In the genomic region with DNA sequence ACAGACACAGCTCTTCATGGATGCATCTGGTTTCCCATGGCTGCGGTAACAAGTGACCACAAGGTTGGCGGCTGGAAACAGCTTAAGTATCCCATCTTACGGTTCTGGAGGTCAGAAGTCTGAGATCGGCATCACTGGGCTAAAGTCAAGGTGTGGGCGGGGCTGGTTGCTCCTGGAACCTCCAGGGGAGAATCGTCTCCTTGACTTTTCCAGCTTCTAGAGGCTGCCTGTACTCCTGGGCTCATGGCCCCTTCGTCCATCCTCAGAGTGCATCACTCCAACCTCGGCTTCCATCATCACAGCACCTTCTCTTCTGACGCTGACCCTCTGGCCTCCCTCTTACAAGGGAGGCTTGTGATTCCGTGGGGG, we compare ENCODE assay signal across 1 cellular context.
TF ChIP-seq lines count a peak whose summit lies in the region.

No MANE protein-coding gene starts in this region.

TF ChIP-seq in IMR-90, 13 proteins besides CTCF, POLR2A, EP300 and RAD21:
- no peak for TF ChIP-seq NFE2L2 (IDR thresholded peaks at IDR 0.05; ENCODE audit: low read depth, low read length)
- TF ChIP-seq, protein P1, sequence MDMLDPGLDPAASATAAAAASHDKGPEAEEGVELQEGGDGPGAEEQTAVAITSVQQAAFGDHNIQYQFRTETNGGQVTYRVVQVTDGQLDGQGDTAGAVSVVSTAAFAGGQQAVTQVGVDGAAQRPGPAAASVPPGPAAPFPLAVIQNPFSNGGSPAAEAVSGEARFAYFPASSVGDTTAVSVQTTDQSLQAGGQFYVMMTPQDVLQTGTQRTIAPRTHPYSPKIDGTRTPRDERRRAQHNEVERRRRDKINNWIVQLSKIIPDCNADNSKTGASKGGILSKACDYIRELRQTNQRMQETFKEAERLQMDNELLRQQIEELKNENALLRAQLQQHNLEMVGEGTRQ (IDR thresholded peaks at IDR 0.05; ENCODE audit: low read depth, low read length): no peak
- no peak for TF ChIP-seq MXI1 (IDR thresholded peaks at IDR 0.05; ENCODE audit: borderline replicate concordance, low read depth, low read length)
- no peak for TF ChIP-seq BHLHE40 (IDR thresholded peaks at IDR 0.05; ENCODE audit: low read depth, low read length)
- no peak for TF ChIP-seq MAZ (IDR thresholded peaks at IDR 0.05; ENCODE audit: borderline replicate concordance, low read depth, low read length)
- no peak for TF ChIP-seq SMC3 (IDR thresholded peaks at IDR 0.05; ENCODE audit: low read depth, low read length)
- TF ChIP-seq RFX5 (IDR thresholded peaks at IDR 0.05; ENCODE audit: low read depth, low read length): no peak
- no peak for TF ChIP-seq RCOR1 (IDR thresholded peaks at IDR 0.05; ENCODE audit: insufficient replicate concordance, low read length)
- no peak for TF ChIP-seq CHD1 (IDR thresholded peaks at IDR 0.05; ENCODE audit: low read depth, low read length)
- no peak for TF ChIP-seq CEBPB (IDR thresholded peaks at IDR 0.05; ENCODE audit: low read depth, low read length)
- TF ChIP-seq FOS (IDR thresholded peaks at IDR 0.05; ENCODE audit: low read depth, low read length): no peak
- TF ChIP-seq, protein P2, sequence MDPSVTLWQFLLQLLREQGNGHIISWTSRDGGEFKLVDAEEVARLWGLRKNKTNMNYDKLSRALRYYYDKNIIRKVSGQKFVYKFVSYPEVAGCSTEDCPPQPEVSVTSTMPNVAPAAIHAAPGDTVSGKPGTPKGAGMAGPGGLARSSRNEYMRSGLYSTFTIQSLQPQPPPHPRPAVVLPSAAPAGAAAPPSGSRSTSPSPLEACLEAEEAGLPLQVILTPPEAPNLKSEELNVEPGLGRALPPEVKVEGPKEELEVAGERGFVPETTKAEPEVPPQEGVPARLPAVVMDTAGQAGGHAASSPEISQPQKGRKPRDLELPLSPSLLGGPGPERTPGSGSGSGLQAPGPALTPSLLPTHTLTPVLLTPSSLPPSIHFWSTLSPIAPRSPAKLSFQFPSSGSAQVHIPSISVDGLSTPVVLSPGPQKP (IDR thresholded peaks at IDR 0.05; ENCODE audit: borderline replicate concordance, low read depth, low read length): no peak
- no peak for TF ChIP-seq MAFK (IDR thresholded peaks at IDR 0.05; ENCODE audit: low read depth, low read length)
TF ChIP-seq in IMR-90: peak in this region for 0.
